ENCODE assay signal across 9 cellular contexts in genomic region chr10:50988792-50989191, GRCh38.
DNase-seq lines count a peak whose midpoint lies in the region; ATAC-seq, FAIRE-seq and TF ChIP-seq lines count a peak whose summit lies in the region.
"Had no signal": no experiment of that assay in that cellular context is flagged by ENCODE, and none has a peak within 500 bp of the region (broad histone marks: within the 10 kb centered on the region; RNA-seq: fewer than 3 reads in every experiment).

No MANE protein-coding gene starts in this region.

- peak; percentile 80 for TF ChIP-seq CTCF in 22Rv1 (IDR thresholded peaks at IDR 0.05)
- TF ChIP-seq CTCF in GM12872 (IDR thresholded peaks at IDR 0.05; ENCODE audit: insufficient read depth, low read depth, low read length): peak; percentile 31; the same call in 1 of the 3 replicates
- peak; percentile 36; the same call in 1 of the 2 replicates for TF ChIP-seq CTCF in WTC11 (IDR thresholded peaks at IDR 0.05)
- TF ChIP-seq CTCF in keratinocyte (optimal IDR thresholded peaks at IDR 0.05 in 1 of 3, IDR thresholded peaks at IDR 0.05 in 1 of 3, conservative IDR thresholded peaks at IDR 0.05 in 1 of 3; ENCODE audit: extremely low read depth in 1 of 3, insufficient read depth in 2 of 3, low read length in 3 of 3): peak in 2 of 3 experiments; percentile 17 to 21

- no peaks in the 10 kb centered on the region for H3K9me3 ChIP-seq in keratinocyte (ENCODE audit: control insufficient read depth, low read depth, low read length)

- dilution Hi-C loops in keratinocyte (cut with MboI; ENCODE audit: extremely low pct_ligation_motif_present, low sequenced_read_pairs): no loop called here

- H3K36me3 Mint-ChIP-seq in WTC11: no peaks in the 10 kb centered on the region

- peaks cover 49% of the 10 kb centered on the region for H3K27me3 Mint-ChIP-seq in WTC11 (ENCODE audit: low read depth)

- no peak for ATAC-seq in WTC11
- ATAC-seq in HG03460 (IDR thresholded peaks at IDR 0.05; ENCODE audit: unreplicated experiment): no peak
- ATAC-seq in HG03280 (IDR thresholded peaks at IDR 0.05; ENCODE audit: unreplicated experiment): no peak

- H3K9me3 Mint-ChIP-seq in WTC11: no peaks in the 10 kb centered on the region

- H4K20me1 ChIP-seq in keratinocyte (ENCODE audit: control insufficient read depth, extremely low read depth, insufficient read depth, low read length): no peaks in the 10 kb centered on the region

- H3K36me3 ChIP-seq in keratinocyte (ENCODE audit: control insufficient read depth in 2 of 2, extremely low read depth in 1 of 2, insufficient read depth in 2 of 2, low read length in 2 of 2): no peaks in the 10 kb centered on the region

- H2AFZ ChIP-seq in keratinocyte (ENCODE audit: control insufficient read depth, low read length): no peak overlapping the region

- H3K4me1 Mint-ChIP-seq in WTC11: peaks cover 15% of the 10 kb centered on the region

- peaks cover 3% of the 10 kb centered on the region for H3K4me1 ChIP-seq in keratinocyte (ENCODE audit: control insufficient read depth, extremely low read depth, insufficient read depth, low read length)

- DNase-seq in WTC11 (ENCODE audit: low spot score): no peak
- no peak for DNase-seq in keratinocyte (ENCODE audit: low read depth, low spot score)
- no peak for DNase-seq in islet precursor cell
- DNase-seq in RPMI8226: no peak
- DNase-seq: GF-D8 had no signal

- no peak overlapping the region for H3K4me3 ChIP-seq in keratinocyte (ENCODE audit: control insufficient read depth in 2 of 3, extremely low read depth in 1 of 3, insufficient read depth in 2 of 3, low read depth in 1 of 3, low read length in 3 of 3)

- no peaks in the 10 kb centered on the region for H3K9me1 ChIP-seq in keratinocyte (ENCODE audit: control insufficient read depth, extremely low read depth, insufficient read depth, low read length)

- no peak overlapping the region for H3K4me3 Mint-ChIP-seq in WTC11

- no peak overlapping the region for H3K27ac Mint-ChIP-seq in WTC11

- peaks cover 35% of the 10 kb centered on the region for H3K27me3 ChIP-seq in keratinocyte (ENCODE audit: control insufficient read depth, extremely low read depth, insufficient read depth, low read length)

- POLR2A ChIA-PET in WTC11 (lab: Charles Lee): no interaction called here

- no peak overlapping the region for H3K27ac ChIP-seq in 22Rv1
- no peak overlapping the region for H3K27ac ChIP-seq in keratinocyte (ENCODE audit: control insufficient read depth, insufficient read depth, low read length)

- no peak for FAIRE-seq in keratinocyte (lab: Jason Lieb, UNC)

- CTCF ChIA-PET in WTC11 (lab: Charles Lee): no interaction called here

- no peak overlapping the region for H3K9ac ChIP-seq in keratinocyte (ENCODE audit: control insufficient read depth, extremely low read depth, insufficient read depth, low read length)

- H3K79me2 ChIP-seq in keratinocyte (ENCODE audit: control insufficient read depth, insufficient read depth, low read length): no peaks in the 10 kb centered on the region

- no peak overlapping the region for H3K4me2 ChIP-seq in keratinocyte (ENCODE audit: control insufficient read depth, extremely low read depth, insufficient read depth, low read depth, low read length)

TF ChIP-seq in WTC11, 78 proteins besides CTCF, POLR2A, EP300 and RAD21 (continues in another document):
- TF ChIP-seq FOXP4 (CRISPR knock-in tag; IDR thresholded peaks at IDR 0.05): no peak
- TF ChIP-seq MXD4 (CRISPR knock-in tag; IDR thresholded peaks at IDR 0.05; ENCODE audit: borderline replicate concordance): no peak
- no peak for TF ChIP-seq ZNF423 (CRISPR knock-in tag; IDR thresholded peaks at IDR 0.05)
- TF ChIP-seq, protein P1, sequence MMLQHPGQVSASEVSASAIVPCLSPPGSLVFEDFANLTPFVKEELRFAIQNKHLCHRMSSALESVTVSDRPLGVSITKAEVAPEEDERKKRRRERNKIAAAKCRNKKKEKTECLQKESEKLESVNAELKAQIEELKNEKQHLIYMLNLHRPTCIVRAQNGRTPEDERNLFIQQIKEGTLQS (CRISPR knock-in tag; conservative IDR thresholded peaks at IDR 0.05): no peak
- TF ChIP-seq, protein P2, sequence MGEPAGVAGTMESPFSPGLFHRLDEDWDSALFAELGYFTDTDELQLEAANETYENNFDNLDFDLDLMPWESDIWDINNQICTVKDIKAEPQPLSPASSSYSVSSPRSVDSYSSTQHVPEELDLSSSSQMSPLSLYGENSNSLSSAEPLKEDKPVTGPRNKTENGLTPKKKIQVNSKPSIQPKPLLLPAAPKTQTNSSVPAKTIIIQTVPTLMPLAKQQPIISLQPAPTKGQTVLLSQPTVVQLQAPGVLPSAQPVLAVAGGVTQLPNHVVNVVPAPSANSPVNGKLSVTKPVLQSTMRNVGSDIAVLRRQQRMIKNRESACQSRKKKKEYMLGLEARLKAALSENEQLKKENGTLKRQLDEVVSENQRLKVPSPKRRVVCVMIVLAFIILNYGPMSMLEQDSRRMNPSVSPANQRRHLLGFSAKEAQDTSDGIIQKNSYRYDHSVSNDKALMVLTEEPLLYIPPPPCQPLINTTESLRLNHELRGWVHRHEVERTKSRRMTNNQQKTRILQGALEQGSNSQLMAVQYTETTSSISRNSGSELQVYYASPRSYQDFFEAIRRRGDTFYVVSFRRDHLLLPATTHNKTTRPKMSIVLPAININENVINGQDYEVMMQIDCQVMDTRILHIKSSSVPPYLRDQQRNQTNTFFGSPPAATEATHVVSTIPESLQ (CRISPR knock-in tag; IDR thresholded peaks at IDR 0.05): no peak
- TF ChIP-seq, protein P3, sequence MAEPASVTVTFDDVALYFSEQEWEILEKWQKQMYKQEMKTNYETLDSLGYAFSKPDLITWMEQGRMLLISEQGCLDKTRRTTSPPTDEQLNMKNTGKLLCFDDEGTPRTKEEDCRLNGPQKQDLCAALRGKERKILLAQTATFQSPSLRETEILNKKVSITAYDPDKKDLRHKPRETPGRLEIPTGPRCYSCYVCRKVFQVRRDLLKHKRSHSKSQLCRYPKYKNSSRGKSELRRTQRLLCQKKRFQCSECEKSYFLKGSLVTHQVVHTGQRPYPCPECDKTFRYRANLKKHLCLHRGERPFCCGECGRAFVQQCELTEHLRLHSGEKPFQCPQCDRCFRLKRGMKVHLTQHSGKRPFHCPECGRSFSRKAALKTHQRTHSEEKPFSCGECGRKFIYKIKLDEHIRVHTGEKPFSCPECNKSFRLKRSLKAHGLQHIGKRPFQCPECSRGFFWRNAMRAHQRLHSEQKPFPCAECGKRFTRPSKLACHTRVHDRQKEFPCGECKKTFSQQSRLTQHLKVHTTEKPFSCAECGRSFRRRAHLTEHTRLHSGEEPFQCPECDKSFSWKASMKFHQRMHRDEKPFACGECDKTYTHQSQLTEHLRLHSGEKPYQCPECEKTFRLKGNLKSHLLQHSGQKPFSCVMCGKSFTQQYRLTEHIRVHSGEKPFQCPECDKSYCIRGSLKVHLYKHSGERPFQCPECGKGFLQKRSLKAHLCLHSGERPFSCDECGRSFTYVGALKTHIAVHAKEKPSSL (CRISPR knock-in tag; conservative IDR thresholded peaks at IDR 0.05): no peak
- TF ChIP-seq, protein P4, sequence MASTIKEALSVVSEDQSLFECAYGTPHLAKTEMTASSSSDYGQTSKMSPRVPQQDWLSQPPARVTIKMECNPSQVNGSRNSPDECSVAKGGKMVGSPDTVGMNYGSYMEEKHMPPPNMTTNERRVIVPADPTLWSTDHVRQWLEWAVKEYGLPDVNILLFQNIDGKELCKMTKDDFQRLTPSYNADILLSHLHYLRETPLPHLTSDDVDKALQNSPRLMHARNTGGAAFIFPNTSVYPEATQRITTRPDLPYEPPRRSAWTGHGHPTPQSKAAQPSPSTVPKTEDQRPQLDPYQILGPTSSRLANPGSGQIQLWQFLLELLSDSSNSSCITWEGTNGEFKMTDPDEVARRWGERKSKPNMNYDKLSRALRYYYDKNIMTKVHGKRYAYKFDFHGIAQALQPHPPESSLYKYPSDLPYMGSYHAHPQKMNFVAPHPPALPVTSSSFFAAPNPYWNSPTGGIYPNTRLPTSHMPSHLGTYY (CRISPR knock-in tag; IDR thresholded peaks at IDR 0.05): no peak
- TF ChIP-seq NR2C2 (CRISPR knock-in tag; IDR thresholded peaks at IDR 0.05): no peak
- TF ChIP-seq, protein P5, sequence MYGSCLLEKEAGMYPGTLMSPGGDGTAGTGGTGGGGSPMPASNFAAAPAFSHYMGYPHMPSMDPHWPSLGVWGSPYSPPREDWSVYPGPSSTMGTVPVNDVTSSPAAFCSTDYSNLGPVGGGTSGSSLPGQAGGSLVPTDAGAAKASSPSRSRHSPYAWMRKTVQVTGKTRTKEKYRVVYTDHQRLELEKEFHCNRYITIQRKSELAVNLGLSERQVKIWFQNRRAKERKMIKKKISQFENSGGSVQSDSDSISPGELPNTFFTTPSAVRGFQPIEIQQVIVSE (CRISPR knock-in tag; IDR thresholded peaks at IDR 0.05; ENCODE audit: borderline replicate concordance): no peak
- TF ChIP-seq, protein P6, sequence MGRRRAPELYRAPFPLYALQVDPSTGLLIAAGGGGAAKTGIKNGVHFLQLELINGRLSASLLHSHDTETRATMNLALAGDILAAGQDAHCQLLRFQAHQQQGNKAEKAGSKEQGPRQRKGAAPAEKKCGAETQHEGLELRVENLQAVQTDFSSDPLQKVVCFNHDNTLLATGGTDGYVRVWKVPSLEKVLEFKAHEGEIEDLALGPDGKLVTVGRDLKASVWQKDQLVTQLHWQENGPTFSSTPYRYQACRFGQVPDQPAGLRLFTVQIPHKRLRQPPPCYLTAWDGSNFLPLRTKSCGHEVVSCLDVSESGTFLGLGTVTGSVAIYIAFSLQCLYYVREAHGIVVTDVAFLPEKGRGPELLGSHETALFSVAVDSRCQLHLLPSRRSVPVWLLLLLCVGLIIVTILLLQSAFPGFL (CRISPR knock-in tag; IDR thresholded peaks at IDR 0.05; ENCODE audit: borderline replicate concordance): no peak
- no peak for TF ChIP-seq KAT7 (CRISPR knock-in tag; IDR thresholded peaks at IDR 0.05; ENCODE audit: borderline replicate concordance)

Comparison
In these comparisons a context has a peak if more than half of its experiments do, and no peak if none do; other contexts are left out.
1. CTCF ChIP-seq: peak in every context shown above with its lines; median percentile 80 in 22Rv1; 36 in WTC11; 31 in GM12872; 19 in keratinocyte.